ENCODE assay signal across 1 cellular context in the genomic region with DNA sequence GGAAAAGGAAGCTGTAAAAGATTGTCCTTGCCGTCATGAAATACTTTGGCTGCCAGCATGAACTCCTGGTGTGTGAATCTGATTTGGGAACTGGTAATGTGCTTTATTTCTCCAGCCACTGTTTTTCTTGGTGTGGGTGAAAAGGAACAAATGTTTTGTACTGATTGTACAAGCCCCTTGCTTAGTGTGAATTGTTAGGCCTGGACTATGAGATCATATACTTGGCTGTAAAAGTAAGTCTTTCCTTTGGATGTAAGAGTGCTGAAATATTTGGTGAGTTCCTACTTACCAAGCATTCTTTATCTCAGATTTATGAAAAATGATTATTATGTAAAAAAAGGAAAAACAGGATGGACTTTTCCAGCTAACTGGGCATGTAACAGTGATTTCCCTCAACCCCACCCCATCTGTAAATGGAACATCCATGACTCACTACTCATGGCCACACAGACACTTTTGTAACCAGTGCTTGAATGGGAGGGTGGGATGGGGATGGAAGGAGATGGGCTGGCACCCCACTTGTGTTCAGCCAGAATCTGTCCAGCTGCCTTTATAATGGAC.
TF ChIP-seq lines count a peak whose summit lies in the region.

No MANE protein-coding gene starts in this region.

TF ChIP-seq in A549, 52 proteins besides CTCF, POLR2A, EP300 and RAD21 (continued from another document):
- TF ChIP-seq, protein P1, sequence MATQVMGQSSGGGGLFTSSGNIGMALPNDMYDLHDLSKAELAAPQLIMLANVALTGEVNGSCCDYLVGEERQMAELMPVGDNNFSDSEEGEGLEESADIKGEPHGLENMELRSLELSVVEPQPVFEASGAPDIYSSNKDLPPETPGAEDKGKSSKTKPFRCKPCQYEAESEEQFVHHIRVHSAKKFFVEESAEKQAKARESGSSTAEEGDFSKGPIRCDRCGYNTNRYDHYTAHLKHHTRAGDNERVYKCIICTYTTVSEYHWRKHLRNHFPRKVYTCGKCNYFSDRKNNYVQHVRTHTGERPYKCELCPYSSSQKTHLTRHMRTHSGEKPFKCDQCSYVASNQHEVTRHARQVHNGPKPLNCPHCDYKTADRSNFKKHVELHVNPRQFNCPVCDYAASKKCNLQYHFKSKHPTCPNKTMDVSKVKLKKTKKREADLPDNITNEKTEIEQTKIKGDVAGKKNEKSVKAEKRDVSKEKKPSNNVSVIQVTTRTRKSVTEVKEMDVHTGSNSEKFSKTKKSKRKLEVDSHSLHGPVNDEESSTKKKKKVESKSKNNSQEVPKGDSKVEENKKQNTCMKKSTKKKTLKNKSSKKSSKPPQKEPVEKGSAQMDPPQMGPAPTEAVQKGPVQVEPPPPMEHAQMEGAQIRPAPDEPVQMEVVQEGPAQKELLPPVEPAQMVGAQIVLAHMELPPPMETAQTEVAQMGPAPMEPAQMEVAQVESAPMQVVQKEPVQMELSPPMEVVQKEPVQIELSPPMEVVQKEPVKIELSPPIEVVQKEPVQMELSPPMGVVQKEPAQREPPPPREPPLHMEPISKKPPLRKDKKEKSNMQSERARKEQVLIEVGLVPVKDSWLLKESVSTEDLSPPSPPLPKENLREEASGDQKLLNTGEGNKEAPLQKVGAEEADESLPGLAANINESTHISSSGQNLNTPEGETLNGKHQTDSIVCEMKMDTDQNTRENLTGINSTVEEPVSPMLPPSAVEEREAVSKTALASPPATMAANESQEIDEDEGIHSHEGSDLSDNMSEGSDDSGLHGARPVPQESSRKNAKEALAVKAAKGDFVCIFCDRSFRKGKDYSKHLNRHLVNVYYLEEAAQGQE (IDR thresholded peaks at IDR 0.05), result no peak
- no peak for TF ChIP-seq CEBPB (IDR thresholded peaks at IDR 0.05)
- no peak for TF ChIP-seq E2F6 (IDR thresholded peaks at IDR 0.05; ENCODE audit: borderline replicate concordance, low read depth)
- TF ChIP-seq PHF8 (IDR thresholded peaks at IDR 0.05; ENCODE audit: borderline replicate concordance, low read depth), result no peak
- no peak for TF ChIP-seq KDM1A (IDR thresholded peaks at IDR 0.05; ENCODE audit: low read depth)
- no peak for TF ChIP-seq MYC (IDR thresholded peaks at IDR 0.05; ENCODE audit: borderline replicate concordance, low read length)
- TF ChIP-seq TP53 (CRISPR knock-in tag; IDR thresholded peaks at IDR 0.05), result no peak
- TF ChIP-seq BHLHE40 (IDR thresholded peaks at IDR 0.05; ENCODE audit: low read depth, low read length), result no peak
- TF ChIP-seq FOSL2 (IDR thresholded peaks at IDR 0.05), result no peak
- no peak for TF ChIP-seq FOSL2 (CRISPR knock-in tag; IDR thresholded peaks at IDR 0.05)
- no peak for TF ChIP-seq CHD4 (IDR thresholded peaks at IDR 0.05; ENCODE audit: borderline replicate concordance)
- no peak for TF ChIP-seq SMC3 (IDR thresholded peaks at IDR 0.05)
